8 cellular contexts compared by ENCODE assay signal in genomic region chr13:108215428-108215827, GRCh38. TPM values are rescaled to one million over a fixed set of nuclear protein-coding genes. Genes with fewer than 3 reads are reported as not detected.
DNase-seq lines count a peak whose midpoint lies in the region; ATAC-seq and TF ChIP-seq lines count a peak whose summit lies in the region.

Gene LIG4 (minus strand): TSS chr13:108215536. CDS start chr13:108211268, 4,268 bp downstream.

- H3K36me3 ChIP-seq in right lobe of liver, result peaks cover 0 to 5% (median 2%) of the 10 kb centered on the region in 4 donors

- H3K27me3 Mint-ChIP-seq in CD14-positive monocyte (ENCODE audit: low read depth in 3 of 3), result peaks cover 0 to 1% (median 0%) of the 10 kb centered on the region in 3 donors

- H3K4me3 ChIP-seq in dorsolateral prefrontal cortex (peak within 1 kb of the TSS; percentile 32 to 99 (median 60)), right lobe of liver (peak within 1 kb of the TSS; percentile 29 to 54 (median 44))

- no peak for TF ChIP-seq CTCF in CD14-positive monocyte (IDR thresholded peaks at IDR 0.05)
- peak in 6 of 56 donors; percentile 8 to 20 (median 12) for TF ChIP-seq CTCF in dorsolateral prefrontal cortex (IDR thresholded peaks at IDR 0.05 in 54 of 56, conservative IDR thresholded peaks at IDR 0.05 in 2 of 56; ENCODE audit: low read depth in 1 of 56, partially characterized antibody in 56 of 56)
- TF ChIP-seq CTCF in right lobe of liver (IDR thresholded peaks at IDR 0.05), result no peak

- peak; percentile 54 for ATAC-seq in GM19395 (IDR thresholded peaks at IDR 0.05; ENCODE audit: unreplicated experiment)
- peak; percentile 61 for ATAC-seq in HG03558 (IDR thresholded peaks at IDR 0.05; ENCODE audit: extremely low read depth, unreplicated experiment)
- peak; percentile 67 to 78 (median 72) for ATAC-seq in right lobe of liver

- peak within 1 kb of the TSS in 57 of 59 donors; percentile 23 to 94 (median 85) for H3K27ac ChIP-seq in dorsolateral prefrontal cortex
- H3K27ac ChIP-seq in right lobe of liver, result peak within 1 kb of the TSS; percentile 3 to 91 (median 89)

- TF ChIP-seq POLR2A in right lobe of liver (IDR thresholded peaks at IDR 0.05), result peak; percentile 49

- H3K4me1 ChIP-seq in right lobe of liver, result peaks cover 0 to 35% (median 11%) of the 10 kb centered on the region in 4 donors

- peak; percentile 91 for DNase-seq in CD14-positive monocyte (ENCODE audit: low spot score)
- DNase-seq in NCI-H748 treated with DMSO at 0.1 percent for 48 hours (lab: John Stamatoyannopoulos, UW), result peak; percentile 87
- peak; percentile 89 to 91 for DNase-seq in activated CD4-positive, alpha-beta T cell treated with anti-CD3 and anti-CD28 coated beads, Interleukin-2, amount 50 U/mL, for 4 hours
- peak; percentile 76 to 94 (median 86) for DNase-seq in dorsolateral prefrontal cortex
- DNase-seq in right lobe of liver, result peak; percentile 89 to 93 (median 92)
- DNase-seq in stimulated activated CD4-positive, alpha-beta T cell treated with anti-CD3 and anti-CD28 coated beads, Interleukin-4, amount 100 ng/mL, for 24 hours, result peak; percentile 90

- peak within 1 kb of the TSS in 6 of 7 donors; percentile 50 to 82 (median 70) for H3K27ac Mint-ChIP-seq in CD14-positive monocyte

- intact Hi-C loops in CD14-positive monocyte (cut with micrococcal nuclease) (loop anchor here (5.0 to 10.0 kb wide), 2 partner anchors 52 to 699 kb away; partner anchors contain the start of gene TNFSF13B (in 1 of the 2)), dorsolateral prefrontal cortex (cut with DNase I) (loop anchor here in 1 of 2 donors (10.0 kb wide), 1 partner anchor 1569 kb away; the partner anchor contains the start of gene IRS2), right lobe of liver (cut with DNase I) (no loop called here)

- 0% methylated on average over 14 of the region's 26 CpGs for WGBS in right lobe of liver (ENCODE audit: insufficient coverage, low coverage, low lambda C conversion rate, missing lambda C conversion rate)

- H3K9me3 Mint-ChIP-seq in CD14-positive monocyte, result peaks cover 0 to 1% (median 0%) of the 10 kb centered on the region in 7 donors

- H3K4me3 Mint-ChIP-seq in CD14-positive monocyte, result peak within 1 kb of the TSS; percentile 75 to 83

- peaks cover 12% of the 10 kb centered on the region in 2 donors for H3K36me3 Mint-ChIP-seq in CD14-positive monocyte

- H3K4me1 Mint-ChIP-seq in CD14-positive monocyte, result peaks cover 30% of the 10 kb centered on the region

- no peaks in the 10 kb centered on the region for H3K9me3 ChIP-seq in right lobe of liver

- H3K27me3 ChIP-seq in dorsolateral prefrontal cortex (no peaks in the 10 kb centered on the region), right lobe of liver (no peaks in the 10 kb centered on the region)

RNA-seq across cellular contexts. Expression of gene LIG4, which starts in this region (rescaled TPM):
- polyA plus RNA-seq in CD14-positive monocyte, result 1 to 10 TPM; 5.2 to 6.2 TPM
- total RNA-seq in dorsolateral prefrontal cortex (10 to 100 TPM; 11.4 to 31.5 (median 20.0) TPM), right lobe of liver (1 to 10 TPM; 6.2 to 10.0 (median 7.1) TPM)

Comparison
In these comparisons a context has a peak if more than half of its experiments do, and no peak if none do; other contexts are left out.
1. Peak in every context shown above with its lines: DNase-seq, ATAC-seq, H3K4me3 ChIP-seq and H3K27ac ChIP-seq.
2. intact Hi-C loops: an anchor here in CD14-positive monocyte (5.0 to 10.0 kb wide); none called in right lobe of liver.